11 cellular contexts compared by ENCODE assay signal in genomic region chr5:8399471-8399870, GRCh38.
"Had no signal": no experiment of that assay in that cellular context is flagged by ENCODE, and none has a peak within 500 bp of the region (broad histone marks: within the 10 kb centered on the region; RNA-seq: fewer than 3 reads in every experiment).

No MANE protein-coding gene starts in this region.

- DNase-seq: activated CD4-positive, alpha-beta T cell treated with anti-CD3 and anti-CD28 coated beads, Interleukin-2, amount 10 ng/mL, durations not matched to agents 7 days and 5 days; activated CD8-positive, alpha-beta memory T cell treated with anti-CD3 and anti-CD28 coated beads, Interleukin-2, amount 50 U/mL, for 4 hours; activated gamma-delta T cell; activated T-cell treated with anti-CD3 and anti-CD28 coated beads, Interleukin-2, amount 50 U/mL, for 48 hours; effector CD4-positive, alpha-beta T cell; lower lobe of right lung; spleen; stimulated activated CD8-positive, alpha-beta memory T cell treated with anti-CD3 and anti-CD28 coated beads, Interleukin-4, amount 100 ng/mL, for 48 hours; stimulated activated naive CD4-positive, alpha-beta T cell treated with Interleukin-2 at 50 U/mL for 16 hours; transverse colon; uterus had no signal
